Comparison of ENCODE assay signal across 23 cellular contexts in genomic region chr14:101496779-101497420, GRCh38.
DNase-seq lines count a peak whose midpoint lies in the region; ATAC-seq, FAIRE-seq and TF ChIP-seq lines count a peak whose summit lies in the region.
"Had no signal": no experiment of that assay in that cellular context is flagged by ENCODE, and none has a peak within 500 bp of the region (broad histone marks: within the 10 kb centered on the region; RNA-seq: fewer than 3 reads in every experiment).

No MANE protein-coding gene starts in this region.

- no peak overlapping the region for H3K9ac ChIP-seq in neural progenitor cell
- H3K9ac ChIP-seq: BLaER1 treated with 17β-estradiol and CSF1 and Interleukin-3, amounts not matched to agents 10 nM and 100 nM had no signal

- peak overlapping the region; percentile 42 for H3K4me3 Mint-ChIP-seq in neural progenitor cell
- H3K4me3 Mint-ChIP-seq in osteocyte (ENCODE audit: unreplicated experiment), result no peak overlapping the region

- TF ChIP-seq CTCF in dorsolateral prefrontal cortex (IDR thresholded peaks at IDR 0.05 in 54 of 56, conservative IDR thresholded peaks at IDR 0.05 in 2 of 56; ENCODE audit: low read depth in 1 of 56, partially characterized antibody in 56 of 56) (no peak), neural progenitor cell (IDR thresholded peaks at IDR 0.05) (no peak), uterus (IDR thresholded peaks at IDR 0.05) (no peak), D721Med (IDR thresholded peaks at IDR 0.05; ENCODE audit: insufficient read depth, missing control alignments) (no peak), osteocyte (IDR thresholded peaks at IDR 0.05) (no peak)

- intact Hi-C loops in cardiac septum (cut with DNase I), result no loop called here
- intact Hi-C loops in left ventricle myocardium superior (cut with micrococcal nuclease), result no loop called here
- intact Hi-C loops in dorsolateral prefrontal cortex (cut with DNase I), result no loop called here
- intact Hi-C loops in uterus (cut with DNase I; ENCODE audit: low total_unique reads), result no loop called here

- no peak overlapping the region for H3K27ac ChIP-seq in dorsolateral prefrontal cortex
- no peak overlapping the region for H3K27ac ChIP-seq in neural progenitor cell
- peak overlapping the region in 1 of 2 donors; percentile 34 for H3K27ac ChIP-seq in uterus
- H3K27ac ChIP-seq: BLaER1 treated with 17β-estradiol and CSF1 and Interleukin-3, amounts not matched to agents 10 nM and 100 nM; left ventricle myocardium inferior had no signal

- H3F3A ChIP-seq in neural progenitor cell (ENCODE audit: low read depth), result peaks cover 15% of the 10 kb centered on the region

- peak overlapping the region; percentile 61 for H3K27ac Mint-ChIP-seq in neural progenitor cell
- H3K27ac Mint-ChIP-seq in osteocyte (ENCODE audit: unreplicated experiment), result no peak overlapping the region

- H3K4me2 ChIP-seq in neural progenitor cell, result peak overlapping the region; percentile 23
- H3K4me2 ChIP-seq: BLaER1 treated with 17β-estradiol and CSF1 and Interleukin-3, amounts not matched to agents 10 nM and 100 nM had no signal

- H3K36me3 Mint-ChIP-seq in neural progenitor cell, result peaks cover 3% of the 10 kb centered on the region
- no peaks in the 10 kb centered on the region for H3K36me3 Mint-ChIP-seq in osteocyte (ENCODE audit: unreplicated experiment)

- H3K27me3 Mint-ChIP-seq in neural progenitor cell (ENCODE audit: insufficient read depth, low read depth), result peaks cover 2% of the 10 kb centered on the region
- peaks cover 6% of the 10 kb centered on the region for H3K27me3 Mint-ChIP-seq in osteocyte (ENCODE audit: unreplicated experiment)

- H3K4me3 ChIP-seq in dorsolateral prefrontal cortex (peak overlapping the region in 4 of 59 donors; percentile 8 to 24 (median 14)), neural progenitor cell (no peak overlapping the region), uterus (no peak overlapping the region)
- H3K4me3 ChIP-seq: BLaER1 treated with 17β-estradiol and CSF1 and Interleukin-3, amounts not matched to agents 10 nM and 100 nM; left ventricle myocardium inferior; mucosa of descending colon had no signal

- H3K27me3 ChIP-seq in dorsolateral prefrontal cortex, result peaks cover 0 to 31% (median 0%) of the 10 kb centered on the region in 45 donors
- H3K27me3 ChIP-seq in neural progenitor cell, result no peaks in the 10 kb centered on the region
- no peaks in the 10 kb centered on the region for H3K27me3 ChIP-seq in uterus
- H3K27me3 ChIP-seq: BLaER1 treated with 17β-estradiol and CSF1 and Interleukin-3, amounts not matched to agents 10 nM and 100 nM had no signal

- H3K36me3 ChIP-seq in neural progenitor cell (no peaks in the 10 kb centered on the region), uterus (no peaks in the 10 kb centered on the region)
- H3K36me3 ChIP-seq: BLaER1 treated with 17β-estradiol and CSF1 and Interleukin-3, amounts not matched to agents 10 nM and 100 nM; left ventricle myocardium inferior had no signal

- ATAC-seq in left ventricle myocardium superior (no peak), GM18870 (IDR thresholded peaks at IDR 0.05; ENCODE audit: unreplicated experiment) (no peak)
- ATAC-seq: mucosa of descending colon; stimulated activated naive CD8-positive, alpha-beta T cell treated with anti-CD3 and anti-CD28 coated beads, Interleukin-15, Interleukin-2, amounts not matched to agents 100 U/mL and 50 U/mL, for 24 hours had no signal

- H3K79me2 ChIP-seq in neural progenitor cell (ENCODE audit: low read depth), result no peaks in the 10 kb centered on the region

- H3K9me3 Mint-ChIP-seq in neural progenitor cell, result peaks cover 11% of the 10 kb centered on the region
- H3K9me3 Mint-ChIP-seq in osteocyte (ENCODE audit: unreplicated experiment), result peaks cover 7% of the 10 kb centered on the region

- no peak for FAIRE-seq in D721Med (lab: Jason Lieb, UNC)

- H3K9me3 ChIP-seq in neural progenitor cell (ENCODE audit: low read depth), result no peaks in the 10 kb centered on the region
- H3K9me3 ChIP-seq in uterus, result no peaks in the 10 kb centered on the region
- H3K9me3 ChIP-seq: left ventricle myocardium inferior, mucosa of descending colon had no signal

- H2AFZ ChIP-seq in neural progenitor cell (replicated peaks), result no peak overlapping the region

- no peak for TF ChIP-seq POLR2A in uterus (IDR thresholded peaks at IDR 0.05)

- peaks cover 15% of the 10 kb centered on the region for H3K4me1 ChIP-seq in neural progenitor cell
- H3K4me1 ChIP-seq in uterus, result no peaks in the 10 kb centered on the region
- H3K4me1 ChIP-seq: BLaER1 treated with 17β-estradiol and CSF1 and Interleukin-3, amounts not matched to agents 10 nM and 100 nM; left ventricle myocardium inferior had no signal

- peaks cover 12% of the 10 kb centered on the region for H4K20me1 ChIP-seq in neural progenitor cell (ENCODE audit: low read depth)
- H4K20me1 ChIP-seq: BLaER1 treated with 17β-estradiol and CSF1 and Interleukin-3, amounts not matched to agents 10 nM and 100 nM had no signal

- H3K4me1 Mint-ChIP-seq in neural progenitor cell, result peaks cover 44% of the 10 kb centered on the region
- no peaks in the 10 kb centered on the region for H3K4me1 Mint-ChIP-seq in osteocyte (ENCODE audit: unreplicated experiment)

- DNase-seq in cardiac septum (ENCODE audit: low spot score) (peak; percentile 20), left ventricle myocardium superior (no peak), dorsolateral prefrontal cortex (peak in 6 of 10 donors; percentile 5 to 30 (median 17)), neural progenitor cell (ENCODE audit: low spot score) (peak; percentile 78), uterus (peak; percentile 7 to 12), D721Med (ENCODE audit: insufficient read length, low spot score) (no peak), osteocyte (ENCODE audit: extremely low spot score, unreplicated experiment) (no peak)
- DNase-seq: ACHN; activated CD4-positive, alpha-beta T cell treated with anti-CD3 and anti-CD28 coated beads, Interleukin-2, amount 50 U/mL, for 4 hours; activated gamma-delta T cell treated with Interleukin-2 at 50 U/mL for 16 hours; Calu3; dermis blood vessel endothelial cell; GOT3; IMR-90; NCI-H1105 treated with DMSO at 0.1 percent for 48 hours; stimulated activated CD4-positive, alpha-beta T cell treated with anti-CD3 and anti-CD28 coated beads, Interleukin-12 subunit alpha, Interleukin-12 subunit beta, amount 100 ng/mL, for 4 hours; stimulated activated CD4-positive, alpha-beta T cell treated with anti-CD3 and anti-CD28 coated beads, Interleukin-4, amount 100 ng/mL, for 4 hours; stimulated activated naive CD8-positive, alpha-beta T cell treated with anti-CD3 and anti-CD28 coated beads, Interleukin-15, Interleukin-2, amounts not matched to agents 100 U/mL and 50 U/mL, for 24 hours; trophoblast cell had no signal

Comparison
In these comparisons a context has a peak if more than half of its experiments do, and no peak if none do; other contexts are left out.
1. DNase-seq: peak in cardiac septum (single experiment), dorsolateral prefrontal cortex (6 of 10), neural progenitor cell (single experiment) and uterus (2 of 2); none in left ventricle myocardium superior (single experiment), D721Med (single experiment) and osteocyte (single experiment).